Comparison of ENCODE assay signal across 9 cellular contexts in the genomic region with DNA sequence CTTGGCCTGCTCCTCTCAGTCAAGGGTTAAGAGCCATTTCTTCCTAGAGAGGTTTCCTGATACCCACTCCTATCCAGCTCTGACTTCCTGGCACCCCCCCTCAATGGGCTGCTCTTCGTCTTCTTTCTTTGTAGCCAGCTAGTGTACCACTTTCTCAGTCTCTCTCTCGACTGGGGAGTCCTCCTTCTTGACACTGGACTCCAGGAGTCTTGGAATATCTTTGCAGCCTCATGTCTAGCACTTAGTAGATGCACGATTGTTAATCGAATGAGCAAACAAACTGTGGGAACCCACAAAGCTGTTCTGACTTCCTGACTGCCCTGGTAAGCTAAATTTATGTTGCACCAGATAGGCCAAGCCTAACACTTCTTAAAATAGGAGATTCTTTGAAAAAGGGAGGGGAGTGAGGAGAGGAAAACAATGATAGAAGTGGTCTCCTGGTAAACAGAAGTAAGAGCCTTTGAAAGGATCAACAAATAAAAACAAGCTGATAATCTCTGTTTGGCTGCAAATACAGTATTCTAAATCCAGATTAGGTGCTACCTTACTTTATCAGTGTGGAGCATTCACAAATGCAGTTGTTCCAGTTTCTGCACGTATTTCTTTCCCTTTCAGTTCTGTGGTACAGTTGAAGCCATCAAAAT.
DNase-seq lines count a peak whose midpoint lies in the region; ATAC-seq and TF ChIP-seq lines count a peak whose summit lies in the region.
"Had no signal": no experiment of that assay in that cellular context is flagged by ENCODE, and none has a peak within 500 bp of the region (broad histone marks: within the 10 kb centered on the region; RNA-seq: fewer than 3 reads in every experiment).

No MANE protein-coding gene starts in this region.

- no peaks in the 10 kb centered on the region for H3K36me3 Mint-ChIP-seq in H9 (ENCODE audit: insufficient read depth in 1 of 3, low read depth in 3 of 3)
- H3K36me3 Mint-ChIP-seq in activated CD4-positive, alpha-beta memory T cell treated with anti-CD3 and anti-CD28 coated beads for 36 hours, result peaks cover 1% of the 10 kb centered on the region

- no CpG with 5 or more reads among the region's 5 CpGs for WGBS in H9 (ENCODE audit: extremely low coverage, insufficient read length, low lambda C conversion rate)
- 13 to 14% methylated on average over 5 of the region's 5 CpGs for WGBS in lung, 2 donors

- in situ Hi-C loops in ACHN (cut with HindIII; ENCODE audit: low pct_ligation_motif_present, low pct_unique_long_range_greater_than_20kb, low sequenced_read_pairs), result loop anchor here (10.0 kb wide), 1 partner anchor 160 kb away; the partner anchor contains the start of gene CITED2

- no peak overlapping the region for H2BK12ac ChIP-seq in H9 (ENCODE audit: insufficient read length, low read depth, low read length)

- H2BK5ac ChIP-seq in H9 (ENCODE audit: insufficient read length, low read length), result no peak overlapping the region

- no peak overlapping the region for H3K4me2 ChIP-seq in H9 (ENCODE audit: insufficient read depth, insufficient read length, low read length)

- H3K56ac ChIP-seq in H9 (ENCODE audit: insufficient read length, low read depth, low read length), result no peak overlapping the region

- DNase-seq in ACHN (peak; percentile 46), H9 (no peak), lung (ENCODE audit: low spot score) (no peak), middle frontal gyrus (ENCODE audit: extremely low spot score, low spot score) (no peak), NCI-H1092 (lab: John Stamatoyannopoulos, UW) (no peak)
- DNase-seq in activated CD4-positive, alpha-beta memory T cell treated with anti-CD3 and anti-CD28 coated beads for 36 hours, result no peak
- DNase-seq: stimulated activated CD4-positive, alpha-beta T cell treated with anti-CD3 and anti-CD28 coated beads, Interleukin-2, amount 100 ng/mL, for 24 hours had no signal

- H3K27me3 ChIP-seq in H9 (ENCODE audit: insufficient read depth, low read length), result no peaks in the 10 kb centered on the region
- H3K27me3 ChIP-seq in lung (ENCODE audit: control insufficient read depth, insufficient read depth), result no peaks in the 10 kb centered on the region

- H4K20me1 ChIP-seq in H9 (ENCODE audit: control insufficient read depth, insufficient read depth, insufficient read length), result no peaks in the 10 kb centered on the region

- no peak overlapping the region for H3K4me3 ChIP-seq in lung

- no peak overlapping the region for H2BK120ac ChIP-seq in H9 (ENCODE audit: low read depth, low read length, poor library complexity, severe bottlenecking)

- H3K27ac ChIP-seq in H9 (ENCODE audit: insufficient read length, low read depth, low read length) (no peak overlapping the region), lung (ENCODE audit: low read depth in 1 of 2, low read length in 1 of 2) (peak overlapping the region in 1 of 2 donors; percentile 86)

- no peak overlapping the region for H3K23ac ChIP-seq in H9 (ENCODE audit: insufficient read length, low read depth, low read length)

- no peak overlapping the region for H4K8ac ChIP-seq in H9 (replicated peaks; ENCODE audit: insufficient read length, low read depth, low read length)

- CTCF ChIA-PET in activated CD4-positive, alpha-beta memory T cell treated with anti-CD3 and anti-CD28 coated beads for 36 hours (lab: Charles Lee), result interaction anchor here (1.2 to 1.3 kb wide), 2 partner anchors 165 to 170 kb away, joined by 3 read pairs; no protein-coding TSS in a partner anchor

- no peaks in the 10 kb centered on the region for H3K9me3 Mint-ChIP-seq in H9
- peaks cover 2% of the 10 kb centered on the region for H3K9me3 Mint-ChIP-seq in activated CD4-positive, alpha-beta memory T cell treated with anti-CD3 and anti-CD28 coated beads for 36 hours

- TF ChIP-seq CTCF in H9 (conservative IDR thresholded peaks at IDR 0.05), result no peak
- TF ChIP-seq CTCF in lung (IDR thresholded peaks at IDR 0.05; ENCODE audit: control extremely low read depth, extremely low read depth), result no peak

- H3K79me2 ChIP-seq in H9 (ENCODE audit: insufficient read depth, low read length), result no peaks in the 10 kb centered on the region

- no peak overlapping the region for H2BK20ac ChIP-seq in H9 (ENCODE audit: low read depth, low read length, poor library complexity, severe bottlenecking)

- no peak overlapping the region for H3K4me3 Mint-ChIP-seq in H9
- H3K4me3 Mint-ChIP-seq in activated CD4-positive, alpha-beta memory T cell treated with anti-CD3 and anti-CD28 coated beads for 36 hours, result peak overlapping the region; percentile 55

- no peaks in the 10 kb centered on the region for H3K23me2 ChIP-seq in H9 (ENCODE audit: insufficient read length, low read depth, low read length, poor library complexity, severe bottlenecking)

- no peak overlapping the region for H3K18ac ChIP-seq in H9 (ENCODE audit: insufficient read length, low read depth, low read length)

- H3K9me3 ChIP-seq in H9 (ENCODE audit: control insufficient read depth, low read depth, low read length), result no peaks in the 10 kb centered on the region
- H3K9me3 ChIP-seq in lung (ENCODE audit: control insufficient read depth in 2 of 2, insufficient read depth in 1 of 2, low read length in 1 of 2), result no peaks in the 10 kb centered on the region

- H3K4me1 ChIP-seq in H9 (ENCODE audit: insufficient read depth, low read length), result no peaks in the 10 kb centered on the region
- H3K4me1 ChIP-seq in lung (ENCODE audit: control insufficient read depth in 2 of 2, insufficient read depth in 2 of 2, low read length in 2 of 2), result peaks cover 3 to 5% of the 10 kb centered on the region in 2 donors

- no peak overlapping the region for H3K4ac ChIP-seq in H9 (ENCODE audit: low read depth, low read length)

- peak overlapping the region; percentile 65 for H2AFZ ChIP-seq in H9 (ENCODE audit: low read length)

- H3K9ac ChIP-seq in H9 (ENCODE audit: extremely low read depth, insufficient read length, low read length), result no peak overlapping the region

- ATAC-seq in lung (ENCODE audit: insufficient read depth, low FRiP score) (peak; percentile 39), GM19455 (IDR thresholded peaks at IDR 0.05; ENCODE audit: unreplicated experiment) (no peak), GM18520 (IDR thresholded peaks at IDR 0.05; ENCODE audit: unreplicated experiment) (no peak)

- H2AK5ac ChIP-seq in H9 (ENCODE audit: insufficient read length, low read length), result no peak overlapping the region

- no peak overlapping the region for H4K5ac ChIP-seq in H9 (ENCODE audit: insufficient read length, low read depth, low read length)

- POLR2A ChIA-PET in activated CD4-positive, alpha-beta memory T cell treated with anti-CD3 and anti-CD28 coated beads for 36 hours (lab: Charles Lee), result interaction anchor here (0.5 to 2.0 kb wide), 3 partner anchors 14 to 565 kb away, joined by 4 to 13 read pairs (median 8); partner anchors contain the start of gene CITED2

- H3K27me3 Mint-ChIP-seq in H9 (ENCODE audit: low read depth), result no peaks in the 10 kb centered on the region
- H3K27me3 Mint-ChIP-seq in activated CD4-positive, alpha-beta memory T cell treated with anti-CD3 and anti-CD28 coated beads for 36 hours, result no peaks in the 10 kb centered on the region

- no peak overlapping the region for H2BK15ac ChIP-seq in H9 (ENCODE audit: low read depth, low read length)

- no peak overlapping the region for H3K14ac ChIP-seq in H9 (ENCODE audit: insufficient read depth, low read length)

- intact Hi-C loops in activated CD4-positive, alpha-beta memory T cell treated with anti-CD3 and anti-CD28 coated beads for 36 hours (cut with micrococcal nuclease), result loop anchor here (5.0 to 10.0 kb wide), 2 partner anchors 242 to 400 kb away; partner anchors contain the start of genes HECA and TXLNB

- no peak overlapping the region for H3T11ph ChIP-seq in H9 (ENCODE audit: low read length)

- no peaks in the 10 kb centered on the region for H3K79me1 ChIP-seq in H9 (ENCODE audit: insufficient read depth, low read depth, low read length, poor library complexity, severe bottlenecking)

- H3K4me1 Mint-ChIP-seq in H9, result peaks cover 12 to 14% of the 10 kb centered on the region in 2 experiments
- H3K4me1 Mint-ChIP-seq in activated CD4-positive, alpha-beta memory T cell treated with anti-CD3 and anti-CD28 coated beads for 36 hours (ENCODE audit: low read depth), result peaks cover 54% of the 10 kb centered on the region

- H3K27ac Mint-ChIP-seq in H9, result no peak overlapping the region
- H3K27ac Mint-ChIP-seq in activated CD4-positive, alpha-beta memory T cell treated with anti-CD3 and anti-CD28 coated beads for 36 hours, result peak overlapping the region; percentile 85

- no peaks in the 10 kb centered on the region for H3K36me3 ChIP-seq in lung (ENCODE audit: control insufficient read depth in 2 of 2, insufficient read depth in 2 of 2, low read length in 2 of 2)

- H4K91ac ChIP-seq in H9 (ENCODE audit: insufficient read length, low read depth, low read length), result no peak overlapping the region
